8 cellular contexts compared by ENCODE assay signal in genomic region chr3:39180546-39181346, GRCh38. TPM values are rescaled to one million over a fixed set of nuclear protein-coding genes. Genes with fewer than 3 reads are reported as not detected.
DNase-seq lines count a peak whose midpoint lies in the region; ATAC-seq and TF ChIP-seq lines count a peak whose summit lies in the region.

No MANE protein-coding gene starts in this region.

- DNase-seq in DMS153 treated with DMSO at 0.1 percent for 48 hours (lab: John Stamatoyannopoulos, UW; ENCODE audit: unreplicated experiment) (peak; percentile 62), Kasumi-1 (lab: John Stamatoyannopoulos, UW) (peak; percentile 70 to 82), RWPE1 (ENCODE audit: low spot score) (peak; percentile 78), fibroblast of villous mesenchyme (ENCODE audit: low read depth) (peak; percentile 85)
- peak; percentile 90 for DNase-seq in activated effector memory CD4-positive, alpha-beta T cell treated with Interleukin-2 at 50 U/mL for 16 hours

- TF ChIP-seq CTCF in RWPE1 (conservative IDR thresholded peaks at IDR 0.05; ENCODE audit: low read depth) (no peak), fibroblast of villous mesenchyme (IDR thresholded peaks at IDR 0.05; ENCODE audit: insufficient read depth, low read depth, low read length) (peak; percentile 26), neural cell (IDR thresholded peaks at IDR 0.05; ENCODE audit: poor library complexity, severe bottlenecking) (peak; percentile 36)

- H3K4me2 ChIP-seq in neural cell (ENCODE audit: low read length) = no peak overlapping the region

- peaks cover 3% of the 10 kb centered on the region for H3K27me3 ChIP-seq in neural cell (ENCODE audit: insufficient read depth, low read depth, low read length)

- H3K4me1 Mint-ChIP-seq in stimulated activated naive CD8-positive, alpha-beta T cell treated with anti-CD3 and anti-CD28 coated beads, Interleukin-15, Interleukin-2, amounts not matched to agents 100 ng/mL and 50 ng/mL, for 24 hours (ENCODE audit: low read depth) = peaks cover 50% of the 10 kb centered on the region

- H3K27me3 Mint-ChIP-seq in stimulated activated naive CD8-positive, alpha-beta T cell treated with anti-CD3 and anti-CD28 coated beads, Interleukin-15, Interleukin-2, amounts not matched to agents 100 ng/mL and 50 ng/mL, for 24 hours = no peaks in the 10 kb centered on the region

- no peak overlapping the region for H2AFZ ChIP-seq in neural cell (ENCODE audit: low read depth, low read length)

- peak overlapping the region; percentile 83 for H3K27ac ChIP-seq in RWPE1
- no peak overlapping the region for H3K27ac ChIP-seq in neural cell (ENCODE audit: low read length)

- H3F3A ChIP-seq in neural cell (ENCODE audit: insufficient read depth, low read length, poor library complexity, severe bottlenecking) = no peaks in the 10 kb centered on the region

- TF ChIP-seq EP300 in neural cell (conservative IDR thresholded peaks at IDR 0.05; ENCODE audit: poor library complexity, severe bottlenecking) = no peak

- no peaks in the 10 kb centered on the region for H3K36me3 ChIP-seq in neural cell (ENCODE audit: insufficient read depth, low read length)

- H3K27ac Mint-ChIP-seq in stimulated activated naive CD8-positive, alpha-beta T cell treated with anti-CD3 and anti-CD28 coated beads, Interleukin-15, Interleukin-2, amounts not matched to agents 100 ng/mL and 50 ng/mL, for 24 hours = peak overlapping the region; percentile 90

- no peaks in the 10 kb centered on the region for H3K9me2 ChIP-seq in neural cell (ENCODE audit: insufficient read depth, low read length)

- no peak for TF ChIP-seq RAD21 in neural cell (conservative IDR thresholded peaks at IDR 0.05)

- peak; percentile 92 for ATAC-seq in GM21825 (IDR thresholded peaks at IDR 0.05; ENCODE audit: unreplicated experiment)

- CTCF ChIA-PET in RWPE1 (lab: Yijun Ruan, JAX) = no interaction called here

- H3K9me3 ChIP-seq in neural cell (ENCODE audit: low read length) = no peaks in the 10 kb centered on the region

- no peaks in the 10 kb centered on the region for H3K79me2 ChIP-seq in neural cell (replicated peaks; ENCODE audit: insufficient read depth, low read length)

- POLR2A ChIA-PET in RWPE1 (lab: Yijun Ruan, JAX; ENCODE audit: low non-redundant PET) = no interaction called here

- H4K20me1 ChIP-seq in neural cell (ENCODE audit: insufficient read depth) = no peaks in the 10 kb centered on the region

- peak overlapping the region; percentile 86 for H3K4me3 Mint-ChIP-seq in stimulated activated naive CD8-positive, alpha-beta T cell treated with anti-CD3 and anti-CD28 coated beads, Interleukin-15, Interleukin-2, amounts not matched to agents 100 ng/mL and 50 ng/mL, for 24 hours

- H3K4me3 ChIP-seq in fibroblast of villous mesenchyme (ENCODE audit: low read depth, low read length) = peak overlapping the region; percentile 54
- H3K4me3 ChIP-seq in neural cell (ENCODE audit: low read length) = peak overlapping the region; percentile 64

- peak overlapping the region; percentile 11 for H3K9ac ChIP-seq in neural cell (ENCODE audit: low read length)

- H3K36me3 Mint-ChIP-seq in stimulated activated naive CD8-positive, alpha-beta T cell treated with anti-CD3 and anti-CD28 coated beads, Interleukin-15, Interleukin-2, amounts not matched to agents 100 ng/mL and 50 ng/mL, for 24 hours (ENCODE audit: low read depth) = no peaks in the 10 kb centered on the region

- no peaks in the 10 kb centered on the region for H3K9me3 Mint-ChIP-seq in stimulated activated naive CD8-positive, alpha-beta T cell treated with anti-CD3 and anti-CD28 coated beads, Interleukin-15, Interleukin-2, amounts not matched to agents 100 ng/mL and 50 ng/mL, for 24 hours

TF ChIP-seq in neural cell, 6 proteins besides CTCF, POLR2A, EP300 and RAD21:
- TF ChIP-seq MXI1 (conservative IDR thresholded peaks at IDR 0.05; ENCODE audit: poor library complexity, severe bottlenecking) (peak; percentile 78), SMC3 (conservative IDR thresholded peaks at IDR 0.05; ENCODE audit: poor library complexity) (peak; percentile 49)
- TF ChIP-seq, protein P1, sequence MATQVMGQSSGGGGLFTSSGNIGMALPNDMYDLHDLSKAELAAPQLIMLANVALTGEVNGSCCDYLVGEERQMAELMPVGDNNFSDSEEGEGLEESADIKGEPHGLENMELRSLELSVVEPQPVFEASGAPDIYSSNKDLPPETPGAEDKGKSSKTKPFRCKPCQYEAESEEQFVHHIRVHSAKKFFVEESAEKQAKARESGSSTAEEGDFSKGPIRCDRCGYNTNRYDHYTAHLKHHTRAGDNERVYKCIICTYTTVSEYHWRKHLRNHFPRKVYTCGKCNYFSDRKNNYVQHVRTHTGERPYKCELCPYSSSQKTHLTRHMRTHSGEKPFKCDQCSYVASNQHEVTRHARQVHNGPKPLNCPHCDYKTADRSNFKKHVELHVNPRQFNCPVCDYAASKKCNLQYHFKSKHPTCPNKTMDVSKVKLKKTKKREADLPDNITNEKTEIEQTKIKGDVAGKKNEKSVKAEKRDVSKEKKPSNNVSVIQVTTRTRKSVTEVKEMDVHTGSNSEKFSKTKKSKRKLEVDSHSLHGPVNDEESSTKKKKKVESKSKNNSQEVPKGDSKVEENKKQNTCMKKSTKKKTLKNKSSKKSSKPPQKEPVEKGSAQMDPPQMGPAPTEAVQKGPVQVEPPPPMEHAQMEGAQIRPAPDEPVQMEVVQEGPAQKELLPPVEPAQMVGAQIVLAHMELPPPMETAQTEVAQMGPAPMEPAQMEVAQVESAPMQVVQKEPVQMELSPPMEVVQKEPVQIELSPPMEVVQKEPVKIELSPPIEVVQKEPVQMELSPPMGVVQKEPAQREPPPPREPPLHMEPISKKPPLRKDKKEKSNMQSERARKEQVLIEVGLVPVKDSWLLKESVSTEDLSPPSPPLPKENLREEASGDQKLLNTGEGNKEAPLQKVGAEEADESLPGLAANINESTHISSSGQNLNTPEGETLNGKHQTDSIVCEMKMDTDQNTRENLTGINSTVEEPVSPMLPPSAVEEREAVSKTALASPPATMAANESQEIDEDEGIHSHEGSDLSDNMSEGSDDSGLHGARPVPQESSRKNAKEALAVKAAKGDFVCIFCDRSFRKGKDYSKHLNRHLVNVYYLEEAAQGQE (IDR thresholded peaks at IDR 0.05; ENCODE audit: borderline replicate concordance) = no peak

RNA-seq across cellular contexts. Expression of gene XIRP1, which starts 11.6 kb away (rescaled TPM):
- under 0.01 TPM in 1 of 2 replicates, not detected in the other for total RNA-seq in fibroblast of villous mesenchyme
- polyA plus RNA-seq in neural cell = not detected in 2 replicates
- polyA minus RNA-seq in neural cell = not detected in 2 replicates

RNA-seq across cellular contexts. Expression of gene CSRNP1, which starts 27.4 kb away (rescaled TPM):
- 16.8 and 20.7 TPM in 2 replicates for total RNA-seq in fibroblast of villous mesenchyme
- polyA plus RNA-seq in neural cell = 0.09 and 0.22 TPM in 2 replicates
- 0.69 and 0.73 TPM in 2 replicates for polyA minus RNA-seq in neural cell
